Comparison of ENCODE assay signal across 12 cellular contexts in the genomic region with DNA sequence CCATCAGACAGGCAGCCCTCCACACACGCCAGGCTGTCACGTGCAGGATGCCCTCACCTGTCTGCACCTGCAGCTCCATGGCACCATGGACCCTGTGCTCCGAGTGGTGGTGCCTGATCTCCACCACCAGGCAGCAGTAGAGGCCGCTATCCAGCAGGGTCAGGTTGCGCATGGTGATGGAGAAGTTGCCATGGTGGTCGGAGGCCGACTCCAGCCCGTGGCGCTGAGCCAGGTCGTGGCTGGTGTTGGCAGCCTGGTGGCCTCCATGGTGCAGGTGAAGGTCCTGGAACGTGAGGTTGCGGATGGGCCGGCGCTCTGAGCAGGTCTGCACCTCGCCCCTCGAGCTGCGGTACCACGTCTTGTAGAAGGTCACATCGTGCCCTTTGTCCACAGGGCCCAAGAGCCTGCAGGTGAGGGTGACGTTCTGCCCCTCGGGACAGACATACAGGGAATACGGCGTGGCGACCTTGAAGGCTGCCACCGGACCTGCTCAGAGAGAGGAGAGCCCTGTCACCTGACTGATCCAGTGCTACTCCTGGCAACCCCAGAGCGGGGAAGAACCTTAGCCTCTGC. TPM values are rescaled to one million over a fixed set of nuclear protein-coding genes. Genes with fewer than 3 reads are reported as not detected.
A peak's percentile ranks its signal among the peaks of the same experiment; 100 is the strongest.
DNase-seq lines count a peak whose midpoint lies in the region; ATAC-seq, FAIRE-seq and TF ChIP-seq lines count a peak whose summit lies in the region.
"Had no signal": no experiment of that assay in that cellular context is flagged by ENCODE, and none has a peak within 500 bp of the region (broad histone marks: within the 10 kb centered on the region; RNA-seq: fewer than 3 reads in every experiment).

No MANE protein-coding gene starts in this region.

- no peak overlapping the region for H2AFZ ChIP-seq in HepG2 (ENCODE audit: low read length)

- H3K9me3 ChIP-seq in HepG2 (ENCODE audit: low read length) (no peaks in the 10 kb centered on the region), right lobe of liver (no peaks in the 10 kb centered on the region), adrenal gland (replicated peaks in 1 of 3) (no peaks in the 10 kb centered on the region)

- peak; percentile 60 for TF ChIP-seq CTCF in HepG2 (CRISPR knock-in tag; IDR thresholded peaks at IDR 0.05)
- no peak for TF ChIP-seq CTCF in right lobe of liver (IDR thresholded peaks at IDR 0.05)
- TF ChIP-seq CTCF in adrenal gland (IDR thresholded peaks at IDR 0.05): peak in 1 of 6 experiments; percentile 10
- TF ChIP-seq CTCF in D721Med (IDR thresholded peaks at IDR 0.05; ENCODE audit: insufficient read depth, missing control alignments): no peak

- no peaks in the 10 kb centered on the region for H3K9me3 Mint-ChIP-seq in activated naive CD8-positive, alpha-beta T cell treated with anti-CD3 and anti-CD28 coated beads, Interleukin-2, amount 10 ng/mL, durations not matched to agents 7 days and 5 days

- POLR2A ChIA-PET in HepG2 (lab: Yijun Ruan, JAX): no interaction called here
- POLR2A ChIA-PET in activated naive CD8-positive, alpha-beta T cell treated with anti-CD3 and anti-CD28 coated beads, Interleukin-2, amount 10 ng/mL, durations not matched to agents 7 days and 5 days (lab: Charles Lee): interaction anchor here (15.2 kb wide), 1 partner anchor 9 kb away, joined by 341 read pairs; no protein-coding TSS in a partner anchor

- H3K4me2 ChIP-seq in HepG2 (ENCODE audit: low read depth, low read length): no peak overlapping the region

- TF ChIP-seq POLR2A in HepG2 (IDR thresholded peaks at IDR 0.05; ENCODE audit: insufficient read depth in 1 of 2, low read depth in 2 of 2, low read length in 2 of 2) (no peak), right lobe of liver (IDR thresholded peaks at IDR 0.05) (no peak), adrenal gland (IDR thresholded peaks at IDR 0.05) (no peak)

- no peaks in the 10 kb centered on the region for H3K27me3 Mint-ChIP-seq in activated naive CD8-positive, alpha-beta T cell treated with anti-CD3 and anti-CD28 coated beads, Interleukin-2, amount 10 ng/mL, durations not matched to agents 7 days and 5 days

- H3K4me1 Mint-ChIP-seq in activated naive CD8-positive, alpha-beta T cell treated with anti-CD3 and anti-CD28 coated beads, Interleukin-2, amount 10 ng/mL, durations not matched to agents 7 days and 5 days: peaks cover 64% of the 10 kb centered on the region

- in situ Hi-C loops in HepG2 (cut with HindIII; ENCODE audit: extremely low pct_ligation_motif_present, low pct_unique_long_range_greater_than_20kb): no loop called here

- H3K27ac ChIP-seq in HepG2 (ENCODE audit: extremely low read length, insufficient read depth, low read length): no peak overlapping the region
- no peak overlapping the region for H3K27ac ChIP-seq in right lobe of liver
- H3K27ac ChIP-seq in adrenal gland: no peak overlapping the region

- no peak for TF ChIP-seq EP300 in HepG2 (IDR thresholded peaks at IDR 0.05; ENCODE audit: low read depth in 2 of 2, low read length in 2 of 2)
- no peak for TF ChIP-seq EP300 in HepG2 (CRISPR knock-in tag; IDR thresholded peaks at IDR 0.05; ENCODE audit: borderline replicate concordance)

- H3K4me1 ChIP-seq in HepG2 (ENCODE audit: insufficient read depth, low read length) (peaks cover 35% of the 10 kb centered on the region), right lobe of liver (peaks cover 0 to 1% (median 0%) of the 10 kb centered on the region in 4 donors), adrenal gland (replicated peaks in 1 of 2) (peaks cover 9 to 26% of the 10 kb centered on the region in 2 donors)

- H3K27me3 ChIP-seq in HepG2 (ENCODE audit: control insufficient read depth in 1 of 2, insufficient read depth in 2 of 2, low read length in 2 of 2) (peaks cover 7 to 32% of the 10 kb centered on the region in 2 experiments; a peak in 4 of 5 replicates), right lobe of liver (no peaks in the 10 kb centered on the region), adrenal gland (no peaks in the 10 kb centered on the region)

- H3K4me3 ChIP-seq in HepG2 (replicated peaks in 1 of 3; ENCODE audit: insufficient read depth in 1 of 3, low read depth in 2 of 3, low read length in 3 of 3) (no peak overlapping the region), right lobe of liver (no peak overlapping the region), adrenal gland (no peak overlapping the region)
- H3K4me3 ChIP-seq: coronary artery had no signal

- intact Hi-C loops in HepG2 (cut with micrococcal nuclease; ENCODE audit: unreplicated experiment) (no loop called here), right lobe of liver (cut with DNase I) (no loop called here), adrenal gland (cut with DNase I) (no loop called here)

- H3K9ac ChIP-seq in HepG2 (ENCODE audit: insufficient read depth, low read depth, low read length): no peak overlapping the region

- CTCF ChIA-PET in HepG2 (lab: Yijun Ruan, JAX; ENCODE audit: low intra/inter-chr PET ratio, low total read pairs): no interaction called here

- H3K36me3 ChIP-seq in HepG2 (replicated peaks in 1 of 2; ENCODE audit: control insufficient read depth in 1 of 2, insufficient read depth in 2 of 2, low read length in 2 of 2) (no peaks in the 10 kb centered on the region), right lobe of liver (no peaks in the 10 kb centered on the region), adrenal gland (replicated peaks in 1 of 2) (peaks cover 0 to 19% of the 10 kb centered on the region in 2 donors)

- no peaks in the 10 kb centered on the region for H4K20me1 ChIP-seq in HepG2 (ENCODE audit: insufficient read depth, low read length)

- BruUV-seq in HepG2 (replicated peaks; lab: Mats Ljungman, UMichigan): no TSS peak

- peak overlapping the region; percentile 74 for H3K27ac Mint-ChIP-seq in activated naive CD8-positive, alpha-beta T cell treated with anti-CD3 and anti-CD28 coated beads, Interleukin-2, amount 10 ng/mL, durations not matched to agents 7 days and 5 days

- no peak overlapping the region for H3K4me3 Mint-ChIP-seq in activated naive CD8-positive, alpha-beta T cell treated with anti-CD3 and anti-CD28 coated beads, Interleukin-2, amount 10 ng/mL, durations not matched to agents 7 days and 5 days

- WGBS in HepG2 (ENCODE audit: low lambda C conversion rate): 35% methylated on average over 5 of the region's 26 CpGs
- WGBS in right lobe of liver (ENCODE audit: insufficient coverage, low coverage, low lambda C conversion rate, missing lambda C conversion rate): 89% methylated on average over 3 of the region's 26 CpGs
- WGBS in adrenal gland, 4 donors: 85 to 88% (median 86%) methylated on average over 11 to 26 of the region's 26 CpGs

- TF ChIP-seq RAD21 in HepG2 (CRISPR knock-in tag; IDR thresholded peaks at IDR 0.05): peak; percentile 31; the same call in 1 of the 2 replicates

- no peak for FAIRE-seq in HepG2 (lab: Jason Lieb, UNC)
- no peak for FAIRE-seq in D721Med (lab: Jason Lieb, UNC)

- DNase-seq in HepG2 (ENCODE audit: low spot score) (no peak), right lobe of liver (no peak), iPS-NIHi7 (ENCODE audit: extremely low spot score) (peak; percentile 61), adrenal gland (no peak), D721Med (ENCODE audit: insufficient read length, low spot score) (no peak), NK-92 (lab: John Stamatoyannopoulos, UW; ENCODE audit: unreplicated experiment) (no peak)
- DNase-seq in activated naive CD8-positive, alpha-beta T cell treated with anti-CD3 and anti-CD28 coated beads, Interleukin-2, amount 10 ng/mL, durations not matched to agents 7 days and 5 days: no peak
- DNase-seq in stimulated activated CD4-positive, alpha-beta T cell treated with anti-CD3 and anti-CD28 coated beads, Interleukin-4, amount 100 ng/mL, for 24 hours: no peak
- DNase-seq: midbrain, NCI-H774 had no signal

- H3K79me2 ChIP-seq in HepG2 (ENCODE audit: insufficient read depth, low read length): no peaks in the 10 kb centered on the region

- peaks cover 30% of the 10 kb centered on the region for H3K36me3 Mint-ChIP-seq in activated naive CD8-positive, alpha-beta T cell treated with anti-CD3 and anti-CD28 coated beads, Interleukin-2, amount 10 ng/mL, durations not matched to agents 7 days and 5 days

- ATAC-seq in HepG2 (peak; percentile 66), right lobe of liver (no peak)
- ATAC-seq in activated naive CD8-positive, alpha-beta T cell treated with anti-CD3 and anti-CD28 coated beads, Interleukin-2, amount 10 ng/mL, durations not matched to agents 7 days and 5 days (ENCODE audit: low read depth): no peak

RNA-seq across cellular contexts. Expression of a gene that starts 11.7 kb away (rescaled TPM):
- 0.36 and 0.44 TPM in 2 replicates for total RNA-seq in HepG2 (2016; rRNA removed; fragmentation: Illumina TruSeq; extraction: Trizol)
- total RNA-seq in HepG2 (2016; cell fraction: cytosol; rRNA removed; fragmentation: Illumina TruSeq; extraction: Trizol; ENCODE audit: low read depth): 0.26 TPM in 1 of 2 replicates, not detected in the other
- total RNA-seq in HepG2 (2016; cell fraction: insoluble cytoplasmic fraction; rRNA removed; fragmentation: Illumina TruSeq; extraction: Trizol): 0.41 TPM in 1 of 2 replicates, not detected in the other
- total RNA-seq in HepG2 (2016; cell fraction: membrane; rRNA removed; fragmentation: Illumina TruSeq; extraction: Trizol): 0.14 TPM in 1 of 2 replicates, not detected in the other
- total RNA-seq in HepG2 (2016; cell fraction: nucleus; rRNA removed; fragmentation: Illumina TruSeq; extraction: Trizol): 0.16 and 0.19 TPM in 2 replicates
- 3.2 and 3.8 TPM in 2 replicates for polyA plus RNA-seq in HepG2 (2011; rRNA removed)
- 2.2 and 3.9 TPM in 2 replicates for polyA plus RNA-seq in HepG2 (2011; cell fraction: cytosol; rRNA removed)
- polyA plus RNA-seq in HepG2 (2011; cell fraction: nucleus; rRNA removed): 2.1 and 3.3 TPM in 2 replicates
- 0.35 and 0.81 TPM in 2 replicates for polyA plus RNA-seq in HepG2 (2012)
- polyA plus RNA-seq in HepG2 (2016; cell fraction: cytosol; fragmentation: Illumina TruSeq; extraction: Trizol; ENCODE audit: low read depth): 0.18 and 0.35 TPM in 2 replicates
- polyA plus RNA-seq in HepG2 (2016; cell fraction: insoluble cytoplasmic fraction; fragmentation: Illumina TruSeq; extraction: Trizol; ENCODE audit: low read depth): 0.23 TPM in 1 of 2 replicates, not detected in the other
- polyA plus RNA-seq in HepG2 (2016; cell fraction: membrane; fragmentation: Illumina TruSeq; extraction: Trizol; ENCODE audit: low read depth): 0.14 and 0.38 TPM in 2 replicates
- 0.32 and 1.1 TPM in 2 replicates for polyA plus RNA-seq in HepG2 (2016; cell fraction: nucleus; fragmentation: Illumina TruSeq; extraction: Trizol; ENCODE audit: insufficient read depth, low read depth)
- 4.6 and 6.5 TPM in 2 replicates for polyA minus RNA-seq in HepG2 (2011; rRNA and poly(A)+ RNA removed; ENCODE audit: low replicate concordance)
- polyA minus RNA-seq in HepG2 (2011; cell fraction: cytosol; rRNA and poly(A)+ RNA removed): 3.0 and 4.5 TPM in 2 replicates
- polyA minus RNA-seq in HepG2 (2011; cell fraction: nucleus; rRNA and poly(A)+ RNA removed): 1.9 and 2.3 TPM in 2 replicates
- total RNA-seq in right lobe of liver: 10 to 100 TPM in 3 of 6 experiments, 1 to 10 TPM in 3; 6.1 to 17.1 (median 10.1) TPM
- 100 to 1,000 TPM; 124 to 125 TPM for total RNA-seq in activated naive CD8-positive, alpha-beta T cell treated with anti-CD3 and anti-CD28 coated beads, Interleukin-2, amount 10 ng/mL, durations not matched to agents 7 days and 5 days
- 10 to 100 TPM; 14.1 to 71.7 (median 41.5) TPM for total RNA-seq in adrenal gland
- polyA plus RNA-seq in adrenal gland: 10 to 100 TPM; 10.8 to 17.1 (median 15.3) TPM

RNA-seq across cellular contexts. Expression of a gene that starts 42.0 kb away (rescaled TPM):
- not detected in 2 replicates for total RNA-seq in HepG2 (2016; rRNA removed; fragmentation: Illumina TruSeq; extraction: Trizol)
- total RNA-seq in HepG2 (2016; cell fraction: cytosol; rRNA removed; fragmentation: Illumina TruSeq; extraction: Trizol; ENCODE audit: low read depth): not detected in 2 replicates
- not detected in 2 replicates for total RNA-seq in HepG2 (2016; cell fraction: insoluble cytoplasmic fraction; rRNA removed; fragmentation: Illumina TruSeq; extraction: Trizol)
- total RNA-seq in HepG2 (2016; cell fraction: membrane; rRNA removed; fragmentation: Illumina TruSeq; extraction: Trizol): not detected in 2 replicates
- not detected in 2 replicates for total RNA-seq in HepG2 (2016; cell fraction: nucleus; rRNA removed; fragmentation: Illumina TruSeq; extraction: Trizol)
- polyA plus RNA-seq in HepG2 (2011; rRNA removed): not detected in 2 replicates
- not detected in 2 replicates for polyA plus RNA-seq in HepG2 (2011; cell fraction: cytosol; rRNA removed)
- not detected in 2 replicates for polyA plus RNA-seq in HepG2 (2011; cell fraction: nucleus; rRNA removed)
- not detected in 2 replicates for polyA plus RNA-seq in HepG2 (2012)
- not detected in 2 replicates for polyA plus RNA-seq in HepG2 (2016; cell fraction: cytosol; fragmentation: Illumina TruSeq; extraction: Trizol; ENCODE audit: low read depth)
- not detected in 2 replicates for polyA plus RNA-seq in HepG2 (2016; cell fraction: insoluble cytoplasmic fraction; fragmentation: Illumina TruSeq; extraction: Trizol; ENCODE audit: low read depth)
- polyA plus RNA-seq in HepG2 (2016; cell fraction: membrane; fragmentation: Illumina TruSeq; extraction: Trizol; ENCODE audit: low read depth): not detected in 2 replicates
- polyA plus RNA-seq in HepG2 (2016; cell fraction: nucleus; fragmentation: Illumina TruSeq; extraction: Trizol; ENCODE audit: insufficient read depth, low read depth): not detected in 2 replicates
- polyA minus RNA-seq in HepG2 (2011; rRNA and poly(A)+ RNA removed; ENCODE audit: low replicate concordance): not detected in 2 replicates
- not detected in 2 replicates for polyA minus RNA-seq in HepG2 (2011; cell fraction: cytosol; rRNA and poly(A)+ RNA removed)
- not detected in 2 replicates for polyA minus RNA-seq in HepG2 (2011; cell fraction: nucleus; rRNA and poly(A)+ RNA removed)
- total RNA-seq in right lobe of liver: under 1 TPM in 1 of 6 experiments, not detected in 5; 0.05 TPM
- total RNA-seq in activated naive CD8-positive, alpha-beta T cell treated with anti-CD3 and anti-CD28 coated beads, Interleukin-2, amount 10 ng/mL, durations not matched to agents 7 days and 5 days: under 1 TPM; 0.17 to 0.30 TPM
- under 1 TPM in 6 of 8 donors, not detected in 2; 0.07 to 0.48 (median 0.11) TPM for total RNA-seq in adrenal gland
- polyA plus RNA-seq in adrenal gland: under 1 TPM; 0.07 to 0.08 (median 0.07) TPM
- total RNA-seq: skeletal muscle tissue had no signal
